ENCODE assay signal across 13 cellular contexts in genomic region chr6:135464634-135465033, GRCh38. TPM values are rescaled to one million over a fixed set of nuclear protein-coding genes. Genes with fewer than 3 reads are reported as not detected.
A peak's percentile ranks its signal among the peaks of the same experiment; 100 is the strongest.
DNase-seq lines count a peak whose midpoint lies in the region; ATAC-seq and TF ChIP-seq lines count a peak whose summit lies in the region.
"Had no signal": no experiment of that assay in that cellular context is flagged by ENCODE, and none has a peak within 500 bp of the region (broad histone marks: within the 10 kb centered on the region; RNA-seq: fewer than 3 reads in every experiment).

No MANE protein-coding gene starts in this region.

- H3K4me1 ChIP-seq in stomach = no peaks in the 10 kb centered on the region
- H3K4me1 ChIP-seq: esophagus muscularis mucosa, vagina had no signal

- 80 to 98% (median 91%) methylated on average over 1 of the region's 1 CpG for WGBS in stomach, 5 donors

- ATAC-seq in GM19397 (IDR thresholded peaks at IDR 0.05; ENCODE audit: unreplicated experiment) (peak; percentile 78), HG02678 (IDR thresholded peaks at IDR 0.05; ENCODE audit: unreplicated experiment) (peak; percentile 64), HG03460 (IDR thresholded peaks at IDR 0.05; ENCODE audit: unreplicated experiment) (peak; percentile 80)

- H3K27ac ChIP-seq in stomach = no peak overlapping the region
- H3K27ac ChIP-seq: esophagus muscularis mucosa, vagina had no signal

- in situ Hi-C loops in GM13976 (cut with MboI; ENCODE audit: low sequenced_read_pairs, unreplicated experiment) = no loop called here

- no peak for TF ChIP-seq EP300 in stomach (IDR thresholded peaks at IDR 0.05)

- H3K36me3 ChIP-seq in stomach = peaks cover 17 to 55% (median 40%) of the 10 kb centered on the region in 4 donors

- intact Hi-C loops in stomach (cut with DNase I; ENCODE audit: low total_unique reads) = no loop called here

- H3K9me3 ChIP-seq in stomach = no peaks in the 10 kb centered on the region
- H3K9me3 ChIP-seq: esophagus muscularis mucosa, vagina had no signal

- no peak for TF ChIP-seq CTCF in GM13976 (IDR thresholded peaks at IDR 0.05; ENCODE audit: borderline replicate concordance, control extremely low read depth, extremely low read depth, insufficient read depth, missing control alignments)
- no peak for TF ChIP-seq CTCF in stomach (IDR thresholded peaks at IDR 0.05)

- DNase-seq in GM13976 (ENCODE audit: low spot score) = peak; percentile 28
- DNase-seq in activated naive CD4-positive, alpha-beta T cell treated with anti-CD3 and anti-CD28 coated beads, Interleukin-2, amount 50 U/mL, for 16 hours = no peak
- DNase-seq in T-helper 2 cell = no peak
- no peak for DNase-seq in Ammon's horn (ENCODE audit: low spot score)
- DNase-seq in stomach = no peak
- DNase-seq: activated CD4-positive, alpha-beta T cell treated with anti-CD3 and anti-CD28 coated beads for 1 hour; activated gamma-delta T cell treated with Interleukin-2 at 50 U/mL for 16 hours had no signal

- no peak for TF ChIP-seq POLR2A in stomach (IDR thresholded peaks at IDR 0.05)

- H3K27me3 ChIP-seq in stomach = no peaks in the 10 kb centered on the region
- H3K27me3 ChIP-seq: esophagus muscularis mucosa, vagina had no signal

- no peak overlapping the region for H3K4me3 ChIP-seq in stomach
- H3K4me3 ChIP-seq: esophagus muscularis mucosa, lung, vagina had no signal

RNA-seq across cellular contexts. Expression of gene AHI1, which starts 32.9 kb away (rescaled TPM):
- 10 to 100 TPM; 36.5 to 89.9 (median 71.3) TPM for total RNA-seq in stomach
- polyA plus RNA-seq in stomach = 10 to 100 TPM in 1 of 3 donors, 1 to 10 TPM in 2; 3.7 to 10.3 (median 5.2) TPM
